ENCODE assay signal across 8 cellular contexts in genomic region chr7:37336259-37336658, GRCh38.
DNase-seq lines count a peak whose midpoint lies in the region; ATAC-seq and TF ChIP-seq lines count a peak whose summit lies in the region.

No MANE protein-coding gene starts in this region.

- ATAC-seq in HG02642 (IDR thresholded peaks at IDR 0.05; ENCODE audit: poor library complexity, unreplicated experiment), result peak; percentile 93

- no peak overlapping the region for H3K4ac ChIP-seq in trophoblast cell (ENCODE audit: low read depth, low read length)

- no peak overlapping the region for H3K14ac ChIP-seq in trophoblast cell (ENCODE audit: low read length)

- H3K18ac ChIP-seq in trophoblast cell (ENCODE audit: low read length), result peak overlapping the region; percentile 55

- H3K27ac ChIP-seq in trophoblast cell (ENCODE audit: low read depth, low read length), result no peak overlapping the region
- no peak overlapping the region for H3K27ac ChIP-seq in tibial artery

- intact Hi-C loops in activated CD4-positive, alpha-beta T cell treated with anti-CD3 and anti-CD28 coated beads, Interleukin-2, amount 10 ng/mL, durations not matched to agents 24 days and 14 days (cut with micrococcal nuclease), result no loop called here
- intact Hi-C loops in tibial artery (cut with DNase I; ENCODE audit: low total_unique reads), result no loop called here

- no peak for TF ChIP-seq CTCF in tibial artery (IDR thresholded peaks at IDR 0.05)

- peaks cover 17% of the 10 kb centered on the region for H3K9me3 Mint-ChIP-seq in activated CD4-positive, alpha-beta T cell treated with anti-CD3 and anti-CD28 coated beads, Interleukin-2, amount 10 ng/mL, durations not matched to agents 24 days and 14 days

- H3K4me1 ChIP-seq in trophoblast cell (ENCODE audit: control insufficient read depth in 1 of 2, insufficient read depth in 2 of 2, low read length in 2 of 2) (peaks cover 6 to 10% of the 10 kb centered on the region in 2 experiments), tibial artery (peaks cover 0 to 10% (median 4%) of the 10 kb centered on the region in 4 donors)

- peaks cover 85% of the 10 kb centered on the region for H3K36me3 Mint-ChIP-seq in activated CD4-positive, alpha-beta T cell treated with anti-CD3 and anti-CD28 coated beads, Interleukin-2, amount 10 ng/mL, durations not matched to agents 24 days and 14 days (ENCODE audit: low read depth)

- no peaks in the 10 kb centered on the region for H3K27me3 Mint-ChIP-seq in activated CD4-positive, alpha-beta T cell treated with anti-CD3 and anti-CD28 coated beads, Interleukin-2, amount 10 ng/mL, durations not matched to agents 24 days and 14 days

- no peak overlapping the region for H4K12ac ChIP-seq in trophoblast cell (ENCODE audit: low read depth, low read length)

- H3K4me3 Mint-ChIP-seq in activated CD4-positive, alpha-beta T cell treated with anti-CD3 and anti-CD28 coated beads, Interleukin-2, amount 10 ng/mL, durations not matched to agents 24 days and 14 days, result peak overlapping the region; percentile 56

- H3K4me3 ChIP-seq in trophoblast cell (ENCODE audit: low read depth, low read length) (no peak overlapping the region), tibial artery (no peak overlapping the region)

- H3K79me2 ChIP-seq in trophoblast cell (ENCODE audit: control insufficient read depth, insufficient read depth, low read length, poor library complexity), result peaks cover 3% of the 10 kb centered on the region

- H2BK12ac ChIP-seq in trophoblast cell (ENCODE audit: low read length), result no peak overlapping the region

- no peak overlapping the region for H3K9ac ChIP-seq in trophoblast cell (ENCODE audit: low read length)

- H2BK120ac ChIP-seq in trophoblast cell (ENCODE audit: insufficient read depth, low read length, poor library complexity), result no peak overlapping the region

- no peak overlapping the region for H4K91ac ChIP-seq in trophoblast cell (ENCODE audit: low read depth, low read length)

- H4K8ac ChIP-seq in trophoblast cell (ENCODE audit: low read depth, low read length), result no peak overlapping the region

- peaks cover 73% of the 10 kb centered on the region for H3K4me1 Mint-ChIP-seq in activated CD4-positive, alpha-beta T cell treated with anti-CD3 and anti-CD28 coated beads, Interleukin-2, amount 10 ng/mL, durations not matched to agents 24 days and 14 days

- no peak overlapping the region for H3K23ac ChIP-seq in trophoblast cell (ENCODE audit: low read length)

- no peak overlapping the region for H2AK5ac ChIP-seq in trophoblast cell (ENCODE audit: low read length)

- H2AFZ ChIP-seq in trophoblast cell (ENCODE audit: insufficient read depth, low read length, poor library complexity), result no peak overlapping the region

- H3K27ac Mint-ChIP-seq in activated CD4-positive, alpha-beta T cell treated with anti-CD3 and anti-CD28 coated beads, Interleukin-2, amount 10 ng/mL, durations not matched to agents 24 days and 14 days, result peak overlapping the region; percentile 86

- peaks cover 10% of the 10 kb centered on the region for H3K79me1 ChIP-seq in trophoblast cell (ENCODE audit: low read length)

- H3K4me2 ChIP-seq in trophoblast cell (ENCODE audit: low read length), result no peak overlapping the region

- peak; percentile 77 for DNase-seq in activated CD4-positive, alpha-beta T cell treated with anti-CD3 and anti-CD28 coated beads, Interleukin-2, amount 10 ng/mL, durations not matched to agents 24 days and 14 days
- no peak for DNase-seq in activated CD4-positive, alpha-beta T cell treated with anti-CD3 and anti-CD28 coated beads, Interleukin-2, amount 50 U/mL, for 1 hour
- DNase-seq in NOMO-1 treated with DMSO at 0.1 percent for 48 hours (lab: John Stamatoyannopoulos, UW; ENCODE audit: unreplicated experiment) (peak; percentile 92), trophoblast cell (peak in 1 of 2 donors; percentile 8), hepatic stellate cell (ENCODE audit: low spot score) (no peak), tibial artery (no peak), NCI-H82 treated with DMSO at 0.1 percent for 48 hours (lab: John Stamatoyannopoulos, UW; ENCODE audit: unreplicated experiment) (no peak)

- H3K27me3 ChIP-seq in trophoblast cell (ENCODE audit: insufficient read depth, low read length) (no peaks in the 10 kb centered on the region), tibial artery (no peaks in the 10 kb centered on the region)

- WGBS in trophoblast cell (ENCODE audit: extremely low coverage, insufficient coverage, insufficient read length), result no CpG with 5 or more reads among the region's 5 CpGs

- H2BK5ac ChIP-seq in trophoblast cell (ENCODE audit: low read depth, low read length, poor library complexity), result no peak overlapping the region

- H3K36me3 ChIP-seq in trophoblast cell (ENCODE audit: control insufficient read depth in 1 of 2, insufficient read depth in 2 of 2, low read length in 2 of 2), result peaks cover 9 to 13% of the 10 kb centered on the region in 2 experiments
- H3K36me3 ChIP-seq in tibial artery, result no peaks in the 10 kb centered on the region

- H3K9me3 ChIP-seq in trophoblast cell (ENCODE audit: insufficient read depth, low read depth, low read length), result no peaks in the 10 kb centered on the region
- no peaks in the 10 kb centered on the region for H3K9me3 ChIP-seq in tibial artery

Comparison
In these comparisons a context has a peak if more than half of its experiments do, and no peak if none do; other contexts are left out.
1. DNase-seq: peak in activated CD4-positive, alpha-beta T cell treated with anti-CD3 and anti-CD28 coated beads, Interleukin-2, amount 10 ng/mL, durations not matched to agents 24 days and 14 days (single experiment) and NOMO-1 treated with DMSO at 0.1 percent for 48 hours (single experiment); none in activated CD4-positive, alpha-beta T cell treated with anti-CD3 and anti-CD28 coated beads, Interleukin-2, amount 50 U/mL, for 1 hour (single experiment), hepatic stellate cell (single experiment), tibial artery (0 of 2) and NCI-H82 treated with DMSO at 0.1 percent for 48 hours (single experiment).